1 cellular context compared by ENCODE assay signal in the genomic region with DNA sequence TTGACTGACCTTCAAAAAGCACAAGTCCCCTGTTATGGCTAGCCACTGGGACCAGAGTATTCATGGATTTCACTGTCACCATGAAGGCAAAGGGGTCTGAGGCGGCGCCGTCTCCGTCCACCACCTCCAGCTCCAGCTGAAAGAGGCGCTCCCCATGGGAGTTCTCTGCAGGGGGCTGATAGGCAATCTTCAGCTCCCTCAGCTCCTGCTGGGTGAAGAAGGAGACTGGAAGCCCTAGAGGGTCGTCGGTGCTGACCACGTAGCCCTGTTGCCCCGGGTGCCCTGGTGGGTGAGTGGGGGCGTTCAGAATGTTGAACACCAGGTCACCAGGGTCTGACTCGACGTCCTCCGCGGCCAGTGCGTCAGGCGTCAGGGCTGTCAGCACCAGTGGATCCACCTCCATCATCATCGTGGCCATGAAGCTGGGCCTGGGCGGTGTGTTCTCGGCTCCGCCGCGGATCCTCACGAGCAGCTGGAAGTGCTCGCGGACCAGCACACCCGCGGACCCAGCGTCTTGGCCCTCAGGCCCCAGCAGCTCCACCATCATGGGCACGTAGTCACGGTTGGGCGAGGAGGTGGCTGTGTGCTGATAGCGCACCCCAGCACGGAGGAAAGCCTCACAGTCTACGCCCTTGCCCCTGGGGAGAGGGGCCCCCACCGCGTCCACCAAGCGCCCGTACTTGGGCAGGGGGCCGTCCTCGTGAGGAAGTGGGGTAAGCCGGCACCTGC.
TF ChIP-seq lines count a peak whose summit lies in the region.

No MANE protein-coding gene starts in this region.

TF ChIP-seq in IMR-90, 13 proteins besides CTCF, POLR2A, EP300 and RAD21:
- no peak for TF ChIP-seq MAFK (IDR thresholded peaks at IDR 0.05; ENCODE audit: low read depth, low read length)
- TF ChIP-seq, protein P1, sequence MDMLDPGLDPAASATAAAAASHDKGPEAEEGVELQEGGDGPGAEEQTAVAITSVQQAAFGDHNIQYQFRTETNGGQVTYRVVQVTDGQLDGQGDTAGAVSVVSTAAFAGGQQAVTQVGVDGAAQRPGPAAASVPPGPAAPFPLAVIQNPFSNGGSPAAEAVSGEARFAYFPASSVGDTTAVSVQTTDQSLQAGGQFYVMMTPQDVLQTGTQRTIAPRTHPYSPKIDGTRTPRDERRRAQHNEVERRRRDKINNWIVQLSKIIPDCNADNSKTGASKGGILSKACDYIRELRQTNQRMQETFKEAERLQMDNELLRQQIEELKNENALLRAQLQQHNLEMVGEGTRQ (IDR thresholded peaks at IDR 0.05; ENCODE audit: low read depth, low read length), result no peak
- no peak for TF ChIP-seq MAZ (IDR thresholded peaks at IDR 0.05; ENCODE audit: borderline replicate concordance, low read depth, low read length)
- TF ChIP-seq CEBPB (IDR thresholded peaks at IDR 0.05; ENCODE audit: low read depth, low read length), result no peak
- no peak for TF ChIP-seq FOS (IDR thresholded peaks at IDR 0.05; ENCODE audit: low read depth, low read length)
- TF ChIP-seq RCOR1 (IDR thresholded peaks at IDR 0.05; ENCODE audit: insufficient replicate concordance, low read length), result no peak
- no peak for TF ChIP-seq CHD1 (IDR thresholded peaks at IDR 0.05; ENCODE audit: low read depth, low read length)
- TF ChIP-seq SMC3 (IDR thresholded peaks at IDR 0.05; ENCODE audit: low read depth, low read length), result no peak
- TF ChIP-seq MXI1 (IDR thresholded peaks at IDR 0.05; ENCODE audit: borderline replicate concordance, low read depth, low read length), result no peak
- no peak for TF ChIP-seq BHLHE40 (IDR thresholded peaks at IDR 0.05; ENCODE audit: low read depth, low read length)
- no peak for TF ChIP-seq NFE2L2 (IDR thresholded peaks at IDR 0.05; ENCODE audit: low read depth, low read length)
- TF ChIP-seq, protein P2, sequence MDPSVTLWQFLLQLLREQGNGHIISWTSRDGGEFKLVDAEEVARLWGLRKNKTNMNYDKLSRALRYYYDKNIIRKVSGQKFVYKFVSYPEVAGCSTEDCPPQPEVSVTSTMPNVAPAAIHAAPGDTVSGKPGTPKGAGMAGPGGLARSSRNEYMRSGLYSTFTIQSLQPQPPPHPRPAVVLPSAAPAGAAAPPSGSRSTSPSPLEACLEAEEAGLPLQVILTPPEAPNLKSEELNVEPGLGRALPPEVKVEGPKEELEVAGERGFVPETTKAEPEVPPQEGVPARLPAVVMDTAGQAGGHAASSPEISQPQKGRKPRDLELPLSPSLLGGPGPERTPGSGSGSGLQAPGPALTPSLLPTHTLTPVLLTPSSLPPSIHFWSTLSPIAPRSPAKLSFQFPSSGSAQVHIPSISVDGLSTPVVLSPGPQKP (IDR thresholded peaks at IDR 0.05; ENCODE audit: borderline replicate concordance, low read depth, low read length), result no peak
- TF ChIP-seq RFX5 (IDR thresholded peaks at IDR 0.05; ENCODE audit: low read depth, low read length), result no peak
